In genomic region chr6:52502306-52503029, GRCh38 we compare ENCODE assay signal across 20 cellular contexts.
DNase-seq lines count a peak whose midpoint lies in the region; ATAC-seq and TF ChIP-seq lines count a peak whose summit lies in the region.
"Had no signal": no experiment of that assay in that cellular context is flagged by ENCODE, and none has a peak within 500 bp of the region (broad histone marks: within the 10 kb centered on the region; RNA-seq: fewer than 3 reads in every experiment).

No MANE protein-coding gene starts in this region.

- H4K8ac ChIP-seq in mesendoderm (ENCODE audit: low read depth, low read length): no peak overlapping the region

- H2AK5ac ChIP-seq in mesendoderm (ENCODE audit: low read length): no peak overlapping the region

- peaks cover 42% of the 10 kb centered on the region for H3K4me1 Mint-ChIP-seq in CD14-positive monocyte
- peaks cover 26% of the 10 kb centered on the region for H3K4me1 Mint-ChIP-seq in endothelial cell (ENCODE audit: unreplicated experiment)
- H3K4me1 Mint-ChIP-seq: activated naive CD8-positive, alpha-beta T cell treated with anti-CD3 and anti-CD28 coated beads for 36 hours had no signal

- no peaks in the 10 kb centered on the region for H3K9me2 ChIP-seq in PC-9 (ENCODE audit: insufficient read depth)

- WGBS in smooth muscle cell (ENCODE audit: low lambda C conversion rate): 94% methylated on average over 20 of the region's 20 CpGs
- no CpG with 5 or more reads among the region's 20 CpGs for WGBS in mesendoderm (ENCODE audit: extremely low coverage, insufficient coverage, low lambda C conversion rate)

- H2BK120ac ChIP-seq in mesendoderm (ENCODE audit: low read depth, low read length): no peak overlapping the region

- no peak overlapping the region for H3K23ac ChIP-seq in mesendoderm (ENCODE audit: low read length)

- H3K79me1 ChIP-seq in mesendoderm (ENCODE audit: low read length): no peaks in the 10 kb centered on the region

- ATAC-seq in HG03280 (IDR thresholded peaks at IDR 0.05; ENCODE audit: unreplicated experiment): no peak
- ATAC-seq: activated T-cell treated with anti-CD3 and anti-CD28 coated beads, Interleukin-2, amount 50 U/mL, for 4 hours; psoas muscle had no signal

- no TSS peak for BruUV-seq in PC-9 (replicated peaks; lab: Mats Ljungman, UMichigan)

- H3K9ac ChIP-seq in smooth muscle cell (ENCODE audit: low read depth): no peak overlapping the region
- no peak overlapping the region for H3K9ac ChIP-seq in mesendoderm (ENCODE audit: low read length)

- H3K27ac Mint-ChIP-seq in CD14-positive monocyte: peak overlapping the region in 4 of 7 donors; percentile 58 to 84 (median 68)
- H3K27ac Mint-ChIP-seq in endothelial cell (ENCODE audit: unreplicated experiment): peak overlapping the region; percentile 83
- H3K27ac Mint-ChIP-seq: activated naive CD8-positive, alpha-beta T cell treated with anti-CD3 and anti-CD28 coated beads for 36 hours; mesothelial cell of epicardium had no signal

- H3K36me3 ChIP-seq in PC-9 (ENCODE audit: low read depth): no peaks in the 10 kb centered on the region
- H3K36me3 ChIP-seq in smooth muscle cell (ENCODE audit: low read depth): no peaks in the 10 kb centered on the region
- H3K36me3 ChIP-seq in mesendoderm (ENCODE audit: control insufficient read depth, insufficient read depth, low read length): no peaks in the 10 kb centered on the region

- H3K9me3 ChIP-seq in PC-9 (ENCODE audit: insufficient read depth, low read depth) (no peaks in the 10 kb centered on the region), smooth muscle cell (replicated peaks; ENCODE audit: low read depth) (no peaks in the 10 kb centered on the region)
- H3K9me3 ChIP-seq: psoas muscle had no signal

- peaks cover 29% of the 10 kb centered on the region for H3K4me1 ChIP-seq in PC-9 (replicated peaks; ENCODE audit: insufficient read depth)
- H3K4me1 ChIP-seq in smooth muscle cell (ENCODE audit: low read depth): peaks cover 10% of the 10 kb centered on the region
- peaks cover 2% of the 10 kb centered on the region for H3K4me1 ChIP-seq in mesendoderm (ENCODE audit: control insufficient read depth, low read depth, low read length)

- H3K27ac ChIP-seq in PC-9 (no peak overlapping the region), smooth muscle cell (ENCODE audit: low read depth) (peak overlapping the region; percentile 82), mesendoderm (ENCODE audit: low read depth, low read length) (no peak overlapping the region)

- H3K56ac ChIP-seq in mesendoderm (ENCODE audit: low read length): no peak overlapping the region

- H3K79me2 ChIP-seq in PC-9 (ENCODE audit: low read depth): no peaks in the 10 kb centered on the region
- no peaks in the 10 kb centered on the region for H3K79me2 ChIP-seq in smooth muscle cell (ENCODE audit: low read depth)
- H3K79me2 ChIP-seq in mesendoderm (ENCODE audit: control insufficient read depth, insufficient read depth, low read length): no peaks in the 10 kb centered on the region

- H2AFZ ChIP-seq in PC-9 (no peak overlapping the region), smooth muscle cell (ENCODE audit: low read depth) (no peak overlapping the region)

- H3K9me3 Mint-ChIP-seq in CD14-positive monocyte (peaks cover 0 to 4% (median 0%) of the 10 kb centered on the region in 7 donors), endothelial cell (ENCODE audit: unreplicated experiment) (no peaks in the 10 kb centered on the region)
- H3K9me3 Mint-ChIP-seq: activated naive CD8-positive, alpha-beta T cell treated with anti-CD3 and anti-CD28 coated beads for 36 hours; activated T-cell treated with anti-CD3 and anti-CD28 coated beads, Interleukin-2, amount 50 U/mL, for 4 hours; CD8-positive, alpha-beta memory T cell; mesothelial cell of epicardium had no signal

- CTCF ChIA-PET in PC-9 (lab: Charles Lee): no interaction called here

- H3K18ac ChIP-seq in mesendoderm (ENCODE audit: low read length): no peak overlapping the region

- H4K20me1 ChIP-seq in PC-9 (ENCODE audit: insufficient read depth) (peaks cover 7% of the 10 kb centered on the region; the same call in 1 of the 2 replicates), smooth muscle cell (ENCODE audit: low read depth) (no peaks in the 10 kb centered on the region)

- H3K4me3 ChIP-seq in PC-9 (no peak overlapping the region), smooth muscle cell (no peak overlapping the region), mesendoderm (ENCODE audit: low read length) (no peak overlapping the region)
- H3K4me3 ChIP-seq: psoas muscle had no signal

- peaks cover 44 to 50% of the 10 kb centered on the region in 2 donors for H3K36me3 Mint-ChIP-seq in CD14-positive monocyte
- peaks cover 17% of the 10 kb centered on the region for H3K36me3 Mint-ChIP-seq in endothelial cell (ENCODE audit: low read depth, unreplicated experiment)
- H3K36me3 Mint-ChIP-seq: activated naive CD8-positive, alpha-beta T cell treated with anti-CD3 and anti-CD28 coated beads for 36 hours had no signal

- H4K5ac ChIP-seq in mesendoderm (ENCODE audit: low read length): no peak overlapping the region

- peaks cover 0 to 2% (median 0%) of the 10 kb centered on the region in 3 donors for H3K27me3 Mint-ChIP-seq in CD14-positive monocyte (ENCODE audit: low read depth in 3 of 3)
- peaks cover 9% of the 10 kb centered on the region for H3K27me3 Mint-ChIP-seq in endothelial cell (ENCODE audit: unreplicated experiment)
- H3K27me3 Mint-ChIP-seq: activated naive CD8-positive, alpha-beta T cell treated with anti-CD3 and anti-CD28 coated beads for 36 hours; CD8-positive, alpha-beta memory T cell had no signal

- H3K4ac ChIP-seq in mesendoderm (ENCODE audit: low read depth, low read length): no peak overlapping the region

- H3K27me3 ChIP-seq in PC-9 (ENCODE audit: insufficient read depth, low read depth): no peaks in the 10 kb centered on the region
- no peaks in the 10 kb centered on the region for H3K27me3 ChIP-seq in smooth muscle cell (ENCODE audit: low read depth)
- H3K27me3 ChIP-seq in mesendoderm (ENCODE audit: insufficient read depth, low read length, poor library complexity): no peaks in the 10 kb centered on the region

- no peak for TF ChIP-seq CTCF in CD14-positive monocyte (IDR thresholded peaks at IDR 0.05)
- no peak for TF ChIP-seq CTCF in PC-9 (conservative IDR thresholded peaks at IDR 0.05)
- TF ChIP-seq CTCF in endothelial cell (IDR thresholded peaks at IDR 0.05; ENCODE audit: unreplicated experiment): no peak
- TF ChIP-seq CTCF in smooth muscle cell (IDR thresholded peaks at IDR 0.05; ENCODE audit: borderline replicate concordance, insufficient read depth, poor library complexity, severe bottlenecking): no peak

- H2BK5ac ChIP-seq in mesendoderm (ENCODE audit: low read length): no peak overlapping the region

- DNase-seq in CD14-positive monocyte (ENCODE audit: low spot score) (no peak), PC-9 (no peak), endothelial cell (ENCODE audit: low spot score) (no peak), smooth muscle cell (lab: John Stamatoyannopoulos, UW; ENCODE audit: unreplicated experiment) (no peak), D341Med (ENCODE audit: low spot score) (no peak), mesendoderm (no peak), NCI-H82 (lab: John Stamatoyannopoulos, UW) (no peak)
- DNase-seq: activated naive CD8-positive, alpha-beta T cell treated with anti-CD3 and anti-CD28 coated beads for 36 hours; activated T-cell treated with anti-CD3 and anti-CD28 coated beads, Interleukin-2, amount 50 U/mL, for 4 hours; CD8-positive, alpha-beta memory T cell; dermis blood vessel endothelial cell; DND-41; foreskin fibroblast; hypothalamus; kidney glomerular epithelial cell; psoas muscle; small intestine; stimulated activated CD4-positive, alpha-beta T cell treated with anti-CD3 and anti-CD28 coated beads, Interleukin-4, amount 100 ng/mL, for 1 hour had no signal

- intact Hi-C loops in CD14-positive monocyte (cut with micrococcal nuclease): no loop called here
- intact Hi-C loops in PC-9 (cut with micrococcal nuclease; ENCODE audit: unreplicated experiment): no loop called here

- H3K4me3 Mint-ChIP-seq in CD14-positive monocyte: no peak overlapping the region
- H3K4me3 Mint-ChIP-seq in endothelial cell (ENCODE audit: unreplicated experiment): no peak overlapping the region
- H3K4me3 Mint-ChIP-seq: activated naive CD8-positive, alpha-beta T cell treated with anti-CD3 and anti-CD28 coated beads for 36 hours; activated T-cell treated with anti-CD3 and anti-CD28 coated beads, Interleukin-2, amount 50 U/mL, for 4 hours; mesothelial cell of epicardium had no signal

- H2BK15ac ChIP-seq in mesendoderm (replicated peaks; ENCODE audit: low read depth): no peak overlapping the region

- H3K4me2 ChIP-seq in PC-9 (peak overlapping the region; percentile 61), smooth muscle cell (no peak overlapping the region), mesendoderm (ENCODE audit: low read length) (no peak overlapping the region)

- POLR2A ChIA-PET in PC-9 (lab: Charles Lee; ENCODE audit: unreplicated experiment): no interaction called here

- peaks cover 26% of the 10 kb centered on the region for H3F3A ChIP-seq in PC-9 (ENCODE audit: insufficient read depth, low read depth)
- no peaks in the 10 kb centered on the region for H3F3A ChIP-seq in smooth muscle cell (ENCODE audit: low read depth)
